In the genomic region with DNA sequence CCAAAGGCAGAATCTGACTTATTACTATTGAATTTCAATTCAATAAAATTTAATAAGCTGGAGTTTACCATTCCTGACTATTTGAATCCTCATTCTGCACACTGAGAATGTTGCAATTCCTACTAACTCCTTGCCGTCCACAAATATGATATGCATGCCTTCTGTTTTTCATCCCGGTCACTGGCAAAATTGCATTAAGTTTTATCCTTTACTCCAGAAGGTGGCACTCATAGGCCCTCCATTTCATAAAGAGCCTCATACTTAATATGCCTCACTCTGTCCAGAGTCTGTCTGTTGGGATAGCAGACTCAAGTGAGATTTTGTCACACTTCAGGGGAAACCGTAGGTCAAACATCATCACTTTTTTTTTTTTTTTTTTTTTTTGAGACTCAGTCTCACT, we compare ENCODE assay signal across 9 cellular contexts. TPM values are rescaled to one million over a fixed set of nuclear protein-coding genes. Genes with fewer than 3 reads are reported as not detected.
A peak's percentile ranks its signal among the peaks of the same experiment; 100 is the strongest.
DNase-seq lines count a peak whose midpoint lies in the region; ATAC-seq and TF ChIP-seq lines count a peak whose summit lies in the region.
"Had no signal": no experiment of that assay in that cellular context is flagged by ENCODE, and none has a peak within 500 bp of the region (broad histone marks: within the 10 kb centered on the region; RNA-seq: fewer than 3 reads in every experiment).

No MANE protein-coding gene starts in this region.

- H3K9me3 Mint-ChIP-seq in naive thymus-derived CD4-positive, alpha-beta T cell: peaks cover 0 to 3% (median 0%) of the 10 kb centered on the region in 11 donors

- H3K27me3 Mint-ChIP-seq in naive thymus-derived CD4-positive, alpha-beta T cell: no peaks in the 10 kb centered on the region

- POLR2A ChIA-PET in naive thymus-derived CD4-positive, alpha-beta T cell (lab: Charles Lee): no interaction called here

- no peak overlapping the region for H3K27ac ChIP-seq in naive thymus-derived CD4-positive, alpha-beta T cell (ENCODE audit: low read depth, low read length)

- H3K4me3 Mint-ChIP-seq in naive thymus-derived CD4-positive, alpha-beta T cell: no peak overlapping the region

- no peak overlapping the region for H3K27ac Mint-ChIP-seq in naive thymus-derived CD4-positive, alpha-beta T cell

- peaks cover 0 to 4% of the 10 kb centered on the region in 2 donors for H3K4me1 ChIP-seq in naive thymus-derived CD4-positive, alpha-beta T cell (ENCODE audit: control insufficient read depth in 2 of 2, insufficient read depth in 2 of 2, low read length in 2 of 2)

- H3K9me3 ChIP-seq in naive thymus-derived CD4-positive, alpha-beta T cell (ENCODE audit: control insufficient read depth in 2 of 3, low read length in 3 of 3): no peaks in the 10 kb centered on the region

- in situ Hi-C loops in astrocyte of the spinal cord (cut with HindIII; ENCODE audit: low sequenced_read_pairs): no loop called here

- no peaks in the 10 kb centered on the region for H3K27me3 ChIP-seq in naive thymus-derived CD4-positive, alpha-beta T cell (ENCODE audit: control insufficient read depth in 2 of 2, insufficient read depth in 2 of 2, low read length in 2 of 2)

- peak; percentile 33 for ATAC-seq in naive thymus-derived CD4-positive, alpha-beta T cell
- no peak for ATAC-seq in HG03159 (IDR thresholded peaks at IDR 0.05; ENCODE audit: unreplicated experiment)
- no peak for ATAC-seq in GM19351 (IDR thresholded peaks at IDR 0.05; ENCODE audit: unreplicated experiment)
- no peak for ATAC-seq in HG02763 (IDR thresholded peaks at IDR 0.05; ENCODE audit: unreplicated experiment)

- peaks cover 0 to 20% (median 12%) of the 10 kb centered on the region in 7 donors for H3K4me1 Mint-ChIP-seq in naive thymus-derived CD4-positive, alpha-beta T cell

- peaks cover 0 to 5% (median 0%) of the 10 kb centered on the region in 3 experiments for H3K36me3 ChIP-seq in naive thymus-derived CD4-positive, alpha-beta T cell (ENCODE audit: control insufficient read depth in 2 of 3, insufficient read depth in 3 of 3, low read length in 3 of 3)

- H3K36me3 Mint-ChIP-seq in naive thymus-derived CD4-positive, alpha-beta T cell: peaks cover 0 to 10% (median under 1%) of the 10 kb centered on the region in 5 donors

- no peak overlapping the region for H3K4me3 ChIP-seq in LNCaP clone FGC (ENCODE audit: low read depth, low read length)
- H3K4me3 ChIP-seq in astrocyte of the spinal cord (ENCODE audit: low read depth, low read length): no peak overlapping the region
- no peak overlapping the region for H3K4me3 ChIP-seq in naive thymus-derived CD4-positive, alpha-beta T cell (ENCODE audit: low read length)

- CTCF ChIA-PET in naive thymus-derived CD4-positive, alpha-beta T cell (lab: Charles Lee): interaction anchor here (0.6 to 7.8 kb wide), 5 partner anchors 28 to 145 kb away, joined by 3 to 123 read pairs (median 3); a partner anchor contains a TSS

- TF ChIP-seq CTCF in LNCaP clone FGC (IDR thresholded peaks at IDR 0.05; ENCODE audit: control insufficient read depth, extremely low read depth, insufficient read depth): peak; percentile 37
- peak; percentile 25 for TF ChIP-seq CTCF in astrocyte of the spinal cord (IDR thresholded peaks at IDR 0.05; ENCODE audit: low read depth, low read length)

- DNase-seq in DMS153 treated with DMSO at 0.1 percent for 48 hours (lab: John Stamatoyannopoulos, UW; ENCODE audit: unreplicated experiment) (peak; percentile 55), LNCaP clone FGC (ENCODE audit: low read depth) (no peak), astrocyte of the spinal cord (ENCODE audit: low read depth, low spot score) (peak; percentile 52), activated gamma-delta T cell (lab: John Stamatoyannopoulos, UW) (no peak)
- no peak for DNase-seq in naive thymus-derived CD4-positive, alpha-beta T cell
- DNase-seq: KG1 had no signal

- intact Hi-C loops in naive thymus-derived CD4-positive, alpha-beta T cell (cut with micrococcal nuclease): loop anchor here in 1 of 2 donors (5.0 kb wide), 1 partner anchor 144 kb away; no protein-coding TSS in a partner anchor

RNA-seq across cellular contexts. Expression of a gene that starts 27.4 kb away (rescaled TPM):
- total RNA-seq in naive thymus-derived CD4-positive, alpha-beta T cell: 10 to 100 TPM; 11.3 to 23.7 (median 16.5) TPM
- polyA plus RNA-seq in naive thymus-derived CD4-positive, alpha-beta T cell: 10 to 100 TPM; 12.7 to 14.4 TPM

RNA-seq across cellular contexts. Expression of a gene that starts 38.9 kb away (rescaled TPM):
- not detected for total RNA-seq in naive thymus-derived CD4-positive, alpha-beta T cell
- polyA plus RNA-seq in naive thymus-derived CD4-positive, alpha-beta T cell: not detected

RNA-seq across cellular contexts. Expression of a gene that starts 45.2 kb away (rescaled TPM):
- total RNA-seq in naive thymus-derived CD4-positive, alpha-beta T cell: 10 to 100 TPM; 49.8 to 84.0 (median 58.2) TPM
- polyA plus RNA-seq in naive thymus-derived CD4-positive, alpha-beta T cell: 100 to 1,000 TPM; 349 to 494 TPM

RNA-seq across cellular contexts. Expression of a gene that starts 52.2 kb away (rescaled TPM):
- total RNA-seq in naive thymus-derived CD4-positive, alpha-beta T cell: 100 to 1,000 TPM in 1 of 5 experiments, 10 to 100 TPM in 4; 71.6 to 115 (median 91.7) TPM
- 1 to 10 TPM; 3.9 to 5.5 TPM for polyA plus RNA-seq in naive thymus-derived CD4-positive, alpha-beta T cell

Comparison
In these comparisons a context has a peak if more than half of its experiments do, and no peak if none do; other contexts are left out.
1. DNase-seq: peak in DMS153 treated with DMSO at 0.1 percent for 48 hours (single experiment) and astrocyte of the spinal cord (single experiment); none in LNCaP clone FGC (single experiment), naive thymus-derived CD4-positive, alpha-beta T cell (0 of 9) and activated gamma-delta T cell (single experiment).